ENCODE assay signal across 8 cellular contexts in the genomic region with DNA sequence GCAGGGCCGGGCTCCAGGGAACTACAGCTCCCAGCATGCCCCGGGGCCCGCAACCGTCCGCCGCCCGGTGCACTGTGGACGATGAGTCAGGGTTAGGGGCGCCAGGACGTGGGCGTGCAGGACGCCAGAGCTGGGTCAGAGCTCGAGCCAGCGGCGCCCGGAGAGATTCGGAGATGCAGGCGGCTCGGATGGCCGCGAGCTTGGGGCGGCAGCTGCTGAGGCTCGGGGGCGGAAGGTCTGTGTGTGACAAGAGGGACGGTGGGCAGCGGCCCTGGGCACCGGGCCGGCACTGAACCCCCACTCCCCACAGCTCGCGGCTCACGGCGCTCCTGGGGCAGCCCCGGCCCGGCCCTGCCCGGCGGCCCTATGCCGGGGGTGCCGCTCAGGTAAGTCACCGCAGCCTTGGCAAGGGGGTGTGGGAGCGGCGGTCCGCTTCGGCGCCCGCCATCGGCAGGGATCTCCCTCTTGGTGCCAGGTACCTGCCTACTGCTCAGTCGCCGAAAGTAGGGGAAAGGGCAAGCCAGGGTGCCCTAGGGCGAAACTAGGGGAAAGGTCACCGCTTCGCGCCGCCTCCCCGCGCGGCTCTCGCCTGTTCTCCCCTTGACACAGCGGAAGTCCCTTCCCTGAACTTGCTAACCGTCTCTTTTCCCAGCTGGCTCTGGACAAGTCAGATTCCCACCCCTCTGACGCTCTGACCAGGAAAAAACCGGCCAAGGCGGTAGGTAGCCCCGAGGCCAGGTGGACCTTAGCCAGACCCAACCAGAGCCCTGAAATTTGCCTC. TPM values are rescaled to one million over a fixed set of nuclear protein-coding genes. Genes with fewer than 3 reads are reported as not detected.
DNase-seq lines count a peak whose midpoint lies in the region; ATAC-seq and TF ChIP-seq lines count a peak whose summit lies in the region.

A gene (plus strand): TSS at position 127 of the 781 bp plus-strand sequence. CDS start 47 bp downstream, at position 174.
A gene (minus strand): TSS at position 25 of the 781 bp plus-strand sequence.

- no peak for TF ChIP-seq CTCF in CD4-positive, alpha-beta T cell (IDR thresholded peaks at IDR 0.05)
- no peak for TF ChIP-seq CTCF in SU-DHL-6 (IDR thresholded peaks at IDR 0.05; ENCODE audit: insufficient read depth, low read length, poor library complexity, severe bottlenecking)
- TF ChIP-seq CTCF in ovary (IDR thresholded peaks at IDR 0.05): peak in 2 of 3 donors; percentile 12 to 14
- TF ChIP-seq CTCF in thyroid gland (IDR thresholded peaks at IDR 0.05): no peak

- no peaks in the 10 kb centered on the region for H3K27me3 Mint-ChIP-seq in CD4-positive, alpha-beta T cell

- TF ChIP-seq POLR2A in ovary (IDR thresholded peaks at IDR 0.05): peak; percentile 85
- TF ChIP-seq POLR2A in thyroid gland (IDR thresholded peaks at IDR 0.05): peak in 1 of 2 donors; percentile 90

- H3K4me3 ChIP-seq in SU-DHL-6 (ENCODE audit: insufficient read depth, low read length, poor library complexity, severe bottlenecking): peak within 1 kb of the TSS; percentile 66
- peak within 1 kb of the TSS; percentile 98 for H3K4me3 ChIP-seq in ovary
- H3K4me3 ChIP-seq in thyroid gland (replicated peaks in 1 of 3): peak within 1 kb of the TSS; percentile 46 to 97 (median 90)

- peak; percentile 50 for ATAC-seq in CD4-positive, alpha-beta T cell (ENCODE audit: poor library complexity)
- peak; percentile 45 for ATAC-seq in GM19455 (IDR thresholded peaks at IDR 0.05; ENCODE audit: unreplicated experiment)

- no peaks in the 10 kb centered on the region for H3K9me3 Mint-ChIP-seq in CD4-positive, alpha-beta T cell

- CTCF ChIA-PET in CD4-positive, alpha-beta T cell (lab: Charles Lee): interaction anchor here (0.5 to 3.4 kb wide), 19 partner anchors 14 to 174 kb away, joined by 3 to 31 read pairs (median 4); a partner anchor contains a TSS

- H3K9ac ChIP-seq in SU-DHL-6 (ENCODE audit: low read length): peak within 1 kb of the TSS; percentile 73

- no peaks in the 10 kb centered on the region for H3K9me2 ChIP-seq in SU-DHL-6 (replicated peaks; ENCODE audit: insufficient read depth, low read length)

- intact Hi-C loops in CD4-positive, alpha-beta T cell (cut with DNase I, micrococcal nuclease): loop anchor here (1.0 to 5.0 kb wide), 4 partner anchors 17 to 87 kb away; a partner anchor contains a TSS
- intact Hi-C loops in head of caudate nucleus (cut with DNase I): no loop called here
- intact Hi-C loops in ovary (cut with DNase I): no loop called here
- intact Hi-C loops in thyroid gland (cut with DNase I): no loop called here

- peak within 1 kb of the TSS; percentile 95 for H3K4me3 Mint-ChIP-seq in CD4-positive, alpha-beta T cell

- whole genome bisulfite sequencing in ovary, 3 donors: 1% methylated on average over 47 to 63 of the region's 63 CpGs
- 0 to 1% methylated on average over 13 to 43 of the region's 63 CpGs for WGBS in thyroid gland, 2 donors

- no peaks in the 10 kb centered on the region for H4K20me1 ChIP-seq in SU-DHL-6 (ENCODE audit: low read depth, low read length)

- DNase-seq in CD4-positive, alpha-beta T cell: peak; percentile 53 to 78 (median 66)
- DNase-seq in activated naive CD8-positive, alpha-beta T cell treated with anti-CD3 and anti-CD28 coated beads, Interleukin-2, amount 50 U/mL, for 16 hours (ENCODE audit: low read depth, low spot score): peak; percentile 54
- peak; percentile 86 to 97 (median 92) for DNase-seq in head of caudate nucleus
- DNase-seq in ovary: peak; percentile 93 to 95 (median 95)
- peak; percentile 90 to 92 for DNase-seq in thyroid gland

- no peak for TF ChIP-seq RAD21 in Ishikawa (IDR thresholded peaks at IDR 0.05; ENCODE audit: low read depth)

- H3F3A ChIP-seq in SU-DHL-6 (ENCODE audit: insufficient read depth): peaks cover 11% of the 10 kb centered on the region; the same call in 1 of the 2 replicates

- TF ChIP-seq EP300 in Ishikawa (IDR thresholded peaks at IDR 0.05; ENCODE audit: borderline replicate concordance): peak; percentile 47; the same call in 1 of the 2 replicates
- TF ChIP-seq EP300 in ovary (IDR thresholded peaks at IDR 0.05): no peak

- H3K27ac Mint-ChIP-seq in CD4-positive, alpha-beta T cell: peak within 1 kb of the TSS; percentile 76

- H3K36me3 Mint-ChIP-seq in CD4-positive, alpha-beta T cell (ENCODE audit: low read depth): peaks cover 17% of the 10 kb centered on the region

- H2AFZ ChIP-seq in SU-DHL-6 (ENCODE audit: low read depth, low read length, severe bottlenecking): peak within 1 kb of the TSS; percentile 77

- POLR2A ChIA-PET in CD4-positive, alpha-beta T cell (lab: Charles Lee): interaction anchor here (0.6 to 13.1 kb wide), 14 partner anchors 14 to 1801 kb away, joined by 3 to 234 read pairs (median 4); a partner anchor contains a TSS

- H3K27ac ChIP-seq in CD4-positive, alpha-beta T cell (ENCODE audit: low read depth, low read length): peak within 1 kb of the TSS; percentile 79
- peak within 1 kb of the TSS; percentile 51 for H3K27ac ChIP-seq in SU-DHL-6 (ENCODE audit: low read depth, low read length)
- peak within 1 kb of the TSS; percentile 92 to 95 for H3K27ac ChIP-seq in ovary
- H3K27ac ChIP-seq in thyroid gland: peak within 1 kb of the TSS; percentile 10 to 98 (median 97)

- H3K4me1 ChIP-seq in ovary (ENCODE audit: insufficient read depth) (peaks cover 16% of the 10 kb centered on the region), thyroid gland (peaks cover 28 to 61% of the 10 kb centered on the region in 2 donors)

- H3K27me3 ChIP-seq in CD4-positive, alpha-beta T cell (ENCODE audit: control insufficient read depth, insufficient read depth, low read length): no peaks in the 10 kb centered on the region
- H3K27me3 ChIP-seq in SU-DHL-6 (ENCODE audit: low read length) (no peaks in the 10 kb centered on the region), ovary (no peaks in the 10 kb centered on the region), thyroid gland (no peaks in the 10 kb centered on the region)

- H3K36me3 ChIP-seq in SU-DHL-6 (ENCODE audit: low read length): no peaks in the 10 kb centered on the region
- H3K36me3 ChIP-seq in ovary: no peaks in the 10 kb centered on the region
- peaks cover 34 to 38% of the 10 kb centered on the region in 2 donors for H3K36me3 ChIP-seq in thyroid gland

- H3K79me2 ChIP-seq in SU-DHL-6 (ENCODE audit: insufficient read depth, low read length): no peaks in the 10 kb centered on the region

- H3K4me1 Mint-ChIP-seq in CD4-positive, alpha-beta T cell (ENCODE audit: low read depth): peaks cover 54% of the 10 kb centered on the region

- H3K4me2 ChIP-seq in SU-DHL-6 (ENCODE audit: low read depth, low read length, poor library complexity, severe bottlenecking): peak within 1 kb of the TSS; percentile 56

- no peaks in the 10 kb centered on the region for H3K9me3 ChIP-seq in CD4-positive, alpha-beta T cell (ENCODE audit: control insufficient read depth, low read length)
- no peaks in the 10 kb centered on the region for H3K9me3 ChIP-seq in SU-DHL-6 (ENCODE audit: insufficient read depth, low read length)
- H3K9me3 ChIP-seq in ovary: no peaks in the 10 kb centered on the region
- H3K9me3 ChIP-seq in thyroid gland: no peaks in the 10 kb centered on the region

TF ChIP-seq in Ishikawa, 13 proteins besides CTCF, POLR2A, EP300 and RAD21 (continues in another document):
- TF ChIP-seq NFIC (IDR thresholded peaks at IDR 0.05) (peak; percentile 7; the same call in 1 of the 2 replicates), YY1 (IDR thresholded peaks at IDR 0.05; ENCODE audit: low read depth) (no peak; the same call in 1 of the 2 replicates), EGR1 (IDR thresholded peaks at IDR 0.05) (peak; percentile 98), CEBPB (IDR thresholded peaks at IDR 0.05) (no peak), TCF12 (IDR thresholded peaks at IDR 0.05; ENCODE audit: low read depth) (peak; percentile 50; the same call in 1 of the 2 replicates), TAF1 (IDR thresholded peaks at IDR 0.05; ENCODE audit: low read depth) (peak; percentile 75), ZBTB7A (IDR thresholded peaks at IDR 0.05; ENCODE audit: low read depth) (peak; percentile 84; the same call in 1 of the 2 replicates)
- TF ChIP-seq, protein P1, sequence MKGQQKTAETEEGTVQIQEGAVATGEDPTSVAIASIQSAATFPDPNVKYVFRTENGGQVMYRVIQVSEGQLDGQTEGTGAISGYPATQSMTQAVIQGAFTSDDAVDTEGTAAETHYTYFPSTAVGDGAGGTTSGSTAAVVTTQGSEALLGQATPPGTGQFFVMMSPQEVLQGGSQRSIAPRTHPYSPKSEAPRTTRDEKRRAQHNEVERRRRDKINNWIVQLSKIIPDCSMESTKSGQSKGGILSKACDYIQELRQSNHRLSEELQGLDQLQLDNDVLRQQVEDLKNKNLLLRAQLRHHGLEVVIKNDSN (IDR thresholded peaks at IDR 0.05): no peak
- TF ChIP-seq, protein P2, sequence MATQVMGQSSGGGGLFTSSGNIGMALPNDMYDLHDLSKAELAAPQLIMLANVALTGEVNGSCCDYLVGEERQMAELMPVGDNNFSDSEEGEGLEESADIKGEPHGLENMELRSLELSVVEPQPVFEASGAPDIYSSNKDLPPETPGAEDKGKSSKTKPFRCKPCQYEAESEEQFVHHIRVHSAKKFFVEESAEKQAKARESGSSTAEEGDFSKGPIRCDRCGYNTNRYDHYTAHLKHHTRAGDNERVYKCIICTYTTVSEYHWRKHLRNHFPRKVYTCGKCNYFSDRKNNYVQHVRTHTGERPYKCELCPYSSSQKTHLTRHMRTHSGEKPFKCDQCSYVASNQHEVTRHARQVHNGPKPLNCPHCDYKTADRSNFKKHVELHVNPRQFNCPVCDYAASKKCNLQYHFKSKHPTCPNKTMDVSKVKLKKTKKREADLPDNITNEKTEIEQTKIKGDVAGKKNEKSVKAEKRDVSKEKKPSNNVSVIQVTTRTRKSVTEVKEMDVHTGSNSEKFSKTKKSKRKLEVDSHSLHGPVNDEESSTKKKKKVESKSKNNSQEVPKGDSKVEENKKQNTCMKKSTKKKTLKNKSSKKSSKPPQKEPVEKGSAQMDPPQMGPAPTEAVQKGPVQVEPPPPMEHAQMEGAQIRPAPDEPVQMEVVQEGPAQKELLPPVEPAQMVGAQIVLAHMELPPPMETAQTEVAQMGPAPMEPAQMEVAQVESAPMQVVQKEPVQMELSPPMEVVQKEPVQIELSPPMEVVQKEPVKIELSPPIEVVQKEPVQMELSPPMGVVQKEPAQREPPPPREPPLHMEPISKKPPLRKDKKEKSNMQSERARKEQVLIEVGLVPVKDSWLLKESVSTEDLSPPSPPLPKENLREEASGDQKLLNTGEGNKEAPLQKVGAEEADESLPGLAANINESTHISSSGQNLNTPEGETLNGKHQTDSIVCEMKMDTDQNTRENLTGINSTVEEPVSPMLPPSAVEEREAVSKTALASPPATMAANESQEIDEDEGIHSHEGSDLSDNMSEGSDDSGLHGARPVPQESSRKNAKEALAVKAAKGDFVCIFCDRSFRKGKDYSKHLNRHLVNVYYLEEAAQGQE (IDR thresholded peaks at IDR 0.05; ENCODE audit: low read depth): no peak

RNA-seq across cellular contexts. Expression of the first gene that starts in this region (rescaled TPM):
- 100 to 1,000 TPM; 237 to 257 TPM for total RNA-seq in CD4-positive, alpha-beta T cell
- total RNA-seq in ovary (100 to 1,000 TPM; 303 to 638 (median 374) TPM), thyroid gland (1,000 to 10,000 TPM in 1 of 4 donors, 100 to 1,000 TPM in 3; 581 to 1,743 (median 795) TPM)
- polyA plus RNA-seq in ovary: 100 to 1,000 TPM; 277 to 381 TPM

RNA-seq across cellular contexts. Expression of the second gene that starts in this region (rescaled TPM):
- 10 to 100 TPM; 10.2 to 11.0 TPM for total RNA-seq in CD4-positive, alpha-beta T cell
- total RNA-seq in ovary (10 to 100 TPM; 11.0 to 67.7 (median 34.5) TPM), thyroid gland (10 to 100 TPM in 2 of 4 donors, 1 to 10 TPM in 2; 6.8 to 21.5 (median 12.4) TPM)
- polyA plus RNA-seq in ovary: 10 to 100 TPM; 25.1 to 27.8 TPM

Comparison
In these comparisons a context has a peak if more than half of its experiments do, and no peak if none do; other contexts are left out.
1. Peak in every context shown above with its lines: DNase-seq, ATAC-seq, H3K4me3 ChIP-seq and H3K27ac ChIP-seq.
2. CTCF ChIP-seq: peak in ovary (2 of 3); none in CD4-positive, alpha-beta T cell (single experiment), SU-DHL-6 (single experiment) and thyroid gland (0 of 6).
3. intact Hi-C loops: an anchor here in CD4-positive, alpha-beta T cell (1.0 to 5.0 kb wide); none called in head of caudate nucleus, ovary and thyroid gland.